ENCODE assay signal across 11 cellular contexts in genomic region chr3:127699098-127699945, GRCh38. TPM values are rescaled to one million over a fixed set of nuclear protein-coding genes. Genes with fewer than 3 reads are reported as not detected.
DNase-seq lines count a peak whose midpoint lies in the region; ATAC-seq and TF ChIP-seq lines count a peak whose summit lies in the region.
"Had no signal": no experiment of that assay in that cellular context is flagged by ENCODE, and none has a peak within 500 bp of the region (broad histone marks: within the 10 kb centered on the region; RNA-seq: fewer than 3 reads in every experiment).

No MANE protein-coding gene starts in this region.

- no peak overlapping the region for H3K4me3 Mint-ChIP-seq in activated T-helper 17 cell treated with anti-CD3 and anti-CD28 coated beads, Interleukin-2, amount 50 U/mL, for 72 hours
- H3K4me3 Mint-ChIP-seq in CD4-positive, alpha-beta T cell: no peak overlapping the region
- H3K4me3 Mint-ChIP-seq: naive thymus-derived CD8-positive, alpha-beta T cell had no signal

- no peaks in the 10 kb centered on the region for H3K9me3 ChIP-seq in Karpas-422 (ENCODE audit: low read length)
- no peaks in the 10 kb centered on the region for H3K9me3 ChIP-seq in stomach smooth muscle (ENCODE audit: control insufficient read depth in 2 of 2, low read length in 2 of 2)
- no peaks in the 10 kb centered on the region for H3K9me3 ChIP-seq in CD4-positive, alpha-beta T cell (ENCODE audit: control insufficient read depth, low read length)

- no peaks in the 10 kb centered on the region for H3K4me1 Mint-ChIP-seq in activated T-helper 17 cell treated with anti-CD3 and anti-CD28 coated beads, Interleukin-2, amount 50 U/mL, for 72 hours
- H3K4me1 Mint-ChIP-seq in CD4-positive, alpha-beta T cell (ENCODE audit: low read depth): peaks cover 5% of the 10 kb centered on the region

- no peaks in the 10 kb centered on the region for H3K9me2 ChIP-seq in Karpas-422 (replicated peaks; ENCODE audit: insufficient read depth, low read length)

- H3K27ac Mint-ChIP-seq in activated T-helper 17 cell treated with anti-CD3 and anti-CD28 coated beads, Interleukin-2, amount 50 U/mL, for 72 hours: no peak overlapping the region
- H3K27ac Mint-ChIP-seq in CD4-positive, alpha-beta T cell: no peak overlapping the region

- no peak overlapping the region for H2AFZ ChIP-seq in Karpas-422 (ENCODE audit: low read length)

- CTCF ChIA-PET in CD4-positive, alpha-beta T cell (lab: Charles Lee): interaction anchor here (1.6 to 2.9 kb wide), 2 partner anchors 16 to 124 kb away, joined by 5 to 12 read pairs; no protein-coding TSS in a partner anchor

- no peak for ATAC-seq in GM18519 (IDR thresholded peaks at IDR 0.05; ENCODE audit: low FRiP score, unreplicated experiment)
- no peak for ATAC-seq in activated T-helper 17 cell treated with anti-CD3 and anti-CD28 coated beads, Interleukin-2, amount 50 U/mL, for 72 hours (replicated peaks)
- no peak for ATAC-seq in CD4-positive, alpha-beta T cell (ENCODE audit: poor library complexity)
- ATAC-seq: naive thymus-derived CD8-positive, alpha-beta T cell had no signal

- H3K9ac ChIP-seq in Karpas-422 (ENCODE audit: low read length) (peak overlapping the region; percentile 31; the same call in 1 of the 2 replicates), stomach smooth muscle (ENCODE audit: low read length in 2 of 2) (peak overlapping the region in 1 of 2 donors; percentile 42)

- H3K79me2 ChIP-seq in Karpas-422 (ENCODE audit: low read length): peaks cover 20% of the 10 kb centered on the region

- no peak for TF ChIP-seq CTCF in astrocyte of the spinal cord (IDR thresholded peaks at IDR 0.05; ENCODE audit: low read depth, low read length)
- no peak for TF ChIP-seq CTCF in CD4-positive, alpha-beta T cell (IDR thresholded peaks at IDR 0.05)

- H3K27ac ChIP-seq in Karpas-422 (ENCODE audit: low read length) (peak overlapping the region; percentile 93), stomach smooth muscle (ENCODE audit: low read length) (peak overlapping the region; percentile 95)
- no peak overlapping the region for H3K27ac ChIP-seq in CD4-positive, alpha-beta T cell (ENCODE audit: low read depth, low read length)

- POLR2A ChIA-PET in CD4-positive, alpha-beta T cell (lab: Charles Lee): no interaction called here

- no peaks in the 10 kb centered on the region for H3K27me3 Mint-ChIP-seq in activated T-helper 17 cell treated with anti-CD3 and anti-CD28 coated beads, Interleukin-2, amount 50 U/mL, for 72 hours
- no peaks in the 10 kb centered on the region for H3K27me3 Mint-ChIP-seq in CD4-positive, alpha-beta T cell

- H3K4me3 ChIP-seq in Karpas-422 (ENCODE audit: low read length) (no peak overlapping the region), astrocyte of the spinal cord (ENCODE audit: low read depth, low read length) (no peak overlapping the region), stomach smooth muscle (ENCODE audit: low read length in 2 of 2) (no peak overlapping the region)

- H3K9me3 Mint-ChIP-seq in activated T-helper 17 cell treated with anti-CD3 and anti-CD28 coated beads, Interleukin-2, amount 50 U/mL, for 72 hours: no peaks in the 10 kb centered on the region
- H3K9me3 Mint-ChIP-seq in CD4-positive, alpha-beta T cell: no peaks in the 10 kb centered on the region

- in situ Hi-C loops in astrocyte of the spinal cord (cut with HindIII; ENCODE audit: low sequenced_read_pairs): no loop called here

- peak overlapping the region; percentile 34 for H3K4me2 ChIP-seq in Karpas-422 (ENCODE audit: low read depth, low read length, poor library complexity, severe bottlenecking)

- H3K36me3 Mint-ChIP-seq in activated T-helper 17 cell treated with anti-CD3 and anti-CD28 coated beads, Interleukin-2, amount 50 U/mL, for 72 hours (ENCODE audit: low read depth): no peaks in the 10 kb centered on the region
- H3K36me3 Mint-ChIP-seq in CD4-positive, alpha-beta T cell (ENCODE audit: low read depth): no peaks in the 10 kb centered on the region
- H3K36me3 Mint-ChIP-seq: naive thymus-derived CD8-positive, alpha-beta T cell had no signal

- DNase-seq in Karpas-422: no peak
- DNase-seq in astrocyte of the spinal cord (ENCODE audit: low read depth, low spot score): peak; percentile 80
- peak; percentile 49 for DNase-seq in iris pigment epithelial cell (ENCODE audit: low read depth)
- no peak for DNase-seq in retina
- DNase-seq in CD4-positive, alpha-beta T cell: no peak
- DNase-seq: NCI-H510A; stimulated activated CD4-positive, alpha-beta T cell treated with anti-CD3 and anti-CD28 coated beads, Interleukin-4, amount 100 ng/mL, for 1 hour had no signal

- H4K20me1 ChIP-seq in Karpas-422 (ENCODE audit: insufficient read depth, low read depth, low read length): no peaks in the 10 kb centered on the region

- H3K4me1 ChIP-seq in Karpas-422 (ENCODE audit: low read length) (peaks cover 91% of the 10 kb centered on the region), stomach smooth muscle (ENCODE audit: control insufficient read depth, insufficient read depth, low read length) (peaks cover 71% of the 10 kb centered on the region)

- H3K36me3 ChIP-seq in Karpas-422 (ENCODE audit: insufficient read depth, low read length): peaks cover 36% of the 10 kb centered on the region
- peaks cover 0 to 2% of the 10 kb centered on the region in 2 donors for H3K36me3 ChIP-seq in stomach smooth muscle (ENCODE audit: control insufficient read depth in 2 of 2, insufficient read depth in 2 of 2, low read length in 2 of 2)

- no peaks in the 10 kb centered on the region for H3K27me3 ChIP-seq in Karpas-422 (ENCODE audit: low read length)
- no peaks in the 10 kb centered on the region for H3K27me3 ChIP-seq in stomach smooth muscle (ENCODE audit: control insufficient read depth in 1 of 2, insufficient read depth in 2 of 2, low read length in 2 of 2)
- H3K27me3 ChIP-seq in CD4-positive, alpha-beta T cell (ENCODE audit: control insufficient read depth, insufficient read depth, low read length): no peaks in the 10 kb centered on the region

- intact Hi-C loops in CD4-positive, alpha-beta T cell (cut with DNase I, micrococcal nuclease): no loop called here

RNA-seq across cellular contexts. Expression of gene ABTB1, which starts 26.6 kb away (rescaled TPM):
- 20.1 and 25.5 TPM in 2 replicates for total RNA-seq in Karpas-422 (2014; rRNA removed; shearing (Covaris generic); ENCODE audit: low replicate concordance)
- total RNA-seq in activated T-helper 17 cell treated with anti-CD3 and anti-CD28 coated beads, Interleukin-2, amount 50 U/mL, for 72 hours: 10 to 100 TPM; 16.1 to 23.6 TPM
- total RNA-seq in CD4-positive, alpha-beta T cell: 100 to 1,000 TPM; 116 to 118 TPM

Comparison
In these comparisons a context has a peak if more than half of its experiments do, and no peak if none do; other contexts are left out.
1. DNase-seq: peak in astrocyte of the spinal cord (single experiment) and iris pigment epithelial cell (single experiment); none in Karpas-422 (single experiment), retina (single experiment) and CD4-positive, alpha-beta T cell (0 of 10).